In genomic region chr7:129127601-129128000, GRCh38 we compare ENCODE assay signal across 7 cellular contexts.
"Had no signal": no experiment of that assay in that cellular context is flagged by ENCODE, and none has a peak within 500 bp of the region (broad histone marks: within the 10 kb centered on the region; RNA-seq: fewer than 3 reads in every experiment).

No MANE protein-coding gene starts in this region.

- H3K9me3 Mint-ChIP-seq: IgD-negative memory B cell had no signal

- ATAC-seq: HepG2 had no signal

- H3K36me3 Mint-ChIP-seq: IgD-negative memory B cell had no signal

- H3K27ac ChIP-seq: HL-60 had no signal

- FAIRE-seq: HepG2, HTR-8/SVneo had no signal

- H3K27ac Mint-ChIP-seq: IgD-negative memory B cell had no signal

- H3K27me3 Mint-ChIP-seq: IgD-negative memory B cell had no signal

- DNase-seq: IMR-90, KBM-7, KG1 had no signal

- H3K4me3 Mint-ChIP-seq: IgD-negative memory B cell had no signal
